2 cellular contexts compared by ENCODE assay signal in genomic region chr1:145048181-145048856, GRCh38. TPM values are rescaled to one million over a fixed set of nuclear protein-coding genes. Genes with fewer than 3 reads are reported as not detected.
"Had no signal": no experiment of that assay in that cellular context is flagged by ENCODE, and none has a peak within 500 bp of the region (broad histone marks: within the 10 kb centered on the region; RNA-seq: fewer than 3 reads in every experiment).

No MANE protein-coding gene starts in this region.

RNA-seq across cellular contexts. Expression of gene FAM72D, which starts 47.5 kb away (rescaled TPM):
- total RNA-seq: psoas muscle, thoracic aorta had no signal
